Comparison of ENCODE assay signal across 1 cellular context in genomic region chr1:150627821-150628410, GRCh38.
TF ChIP-seq lines count a peak whose summit lies in the region.

No MANE protein-coding gene starts in this region.

TF ChIP-seq in A549, 52 proteins besides CTCF, POLR2A, EP300 and RAD21:
- TF ChIP-seq MYC (IDR thresholded peaks at IDR 0.05; ENCODE audit: borderline replicate concordance, low read length) (no peak), PHF8 (IDR thresholded peaks at IDR 0.05; ENCODE audit: borderline replicate concordance, low read depth) (no peak), JUNB (IDR thresholded peaks at IDR 0.05) (no peak), GATA3 (IDR thresholded peaks at IDR 0.05; ENCODE audit: borderline replicate concordance) (no peak), EHMT2 (IDR thresholded peaks at IDR 0.05; ENCODE audit: low read depth) (no peak), EHF (CRISPR knock-in tag; IDR thresholded peaks at IDR 0.05) (no peak)
